In genomic region chr1:241336335-241336734, GRCh38 we compare ENCODE assay signal across 17 cellular contexts. TPM values are rescaled to one million over a fixed set of nuclear protein-coding genes. Genes with fewer than 3 reads are reported as not detected.
DNase-seq lines count a peak whose midpoint lies in the region; ATAC-seq, FAIRE-seq and TF ChIP-seq lines count a peak whose summit lies in the region.
"Had no signal": no experiment of that assay in that cellular context is flagged by ENCODE, and none has a peak within 500 bp of the region (broad histone marks: within the 10 kb centered on the region; RNA-seq: fewer than 3 reads in every experiment).

No MANE protein-coding gene starts in this region.

- H3K4me3 ChIP-seq in NB4 (ENCODE audit: low read depth, low read length) (no peak overlapping the region), fibroblast of lung (replicated peaks in 1 of 4; ENCODE audit: control extremely low read depth in 1 of 4, insufficient read depth in 1 of 4, low read depth in 3 of 4, low read length in 4 of 4) (no peak overlapping the region)
- H3K4me3 ChIP-seq: Peyer's patch, skin epidermis had no signal

- ATAC-seq in HG03432 (IDR thresholded peaks at IDR 0.05; ENCODE audit: unreplicated experiment), result no peak
- ATAC-seq: activated CD4-positive, CD25-positive, alpha-beta regulatory T cell treated with anti-CD3 and anti-CD28 coated beads, Interleukin-2, amount 50 U/mL, for 24 hours; T-helper 17 cell had no signal

- no peak for FAIRE-seq in urothelium cell line (lab: Jason Lieb, UNC)
- FAIRE-seq: A204.1 had no signal

- no peak overlapping the region for H3K27ac ChIP-seq in fibroblast of lung (ENCODE audit: insufficient read depth, low read length)
- H3K27ac ChIP-seq: epithelial cell of prostate, Peyer's patch, skin epidermis had no signal

- no peaks in the 10 kb centered on the region for H3K27me3 ChIP-seq in fibroblast of lung (ENCODE audit: control insufficient read depth, insufficient read depth, low read length)
- H3K27me3 ChIP-seq: Peyer's patch had no signal

- DNase-seq in SIG-M5 treated with dmso at 0.1 percent for 504 hours (lab: John Stamatoyannopoulos, UW; ENCODE audit: unreplicated experiment) (peak; percentile 54), SIG-M5 (lab: John Stamatoyannopoulos, UW) (no peak), NB4 (ENCODE audit: low read depth) (peak; percentile 47), fibroblast of lung (ENCODE audit: low read depth in 2 of 2) (peak; percentile 3 to 39), urothelium cell line (ENCODE audit: low spot score) (peak; percentile 36), inferior parietal cortex (ENCODE audit: extremely low spot score) (no peak), NCI-H1436 (lab: John Stamatoyannopoulos, UW) (no peak)
- DNase-seq: activated CD8-positive, alpha-beta memory T cell treated with anti-CD3 and anti-CD28 coated beads, Interleukin-2, amount 50 U/mL, for 4 hours; mammary epithelial cell; NCI-H1417 treated with DMSO at 0.1 percent for 48 hours; Peyer's patch; T-helper 17 cell had no signal

- H3K4me2 ChIP-seq in fibroblast of lung (ENCODE audit: extremely low read depth, insufficient read depth, low read length), result no peak overlapping the region

- H4K20me1 ChIP-seq in fibroblast of lung (ENCODE audit: control insufficient read depth, extremely low read depth, insufficient read depth, low read length), result no peaks in the 10 kb centered on the region

- no peak overlapping the region for H2AFZ ChIP-seq in fibroblast of lung (ENCODE audit: low read length)

- no peak overlapping the region for H3K9ac ChIP-seq in fibroblast of lung (ENCODE audit: insufficient read depth, low read length)

- no peaks in the 10 kb centered on the region for H3K4me1 ChIP-seq in fibroblast of lung (ENCODE audit: control insufficient read depth, extremely low read depth, insufficient read depth, low read length)
- H3K4me1 ChIP-seq: Peyer's patch had no signal

- TF ChIP-seq CTCF in NB4 (IDR thresholded peaks at IDR 0.05; ENCODE audit: low read depth, low read length), result no peak
- TF ChIP-seq CTCF in fibroblast of lung (conservative IDR thresholded peaks at IDR 0.05 in 1 of 2, IDR thresholded peaks at IDR 0.05 in 1 of 2; ENCODE audit: low read depth in 1 of 2, low read length in 2 of 2), result no peak

- TF ChIP-seq POLR2A in NB4 (IDR thresholded peaks at IDR 0.05; ENCODE audit: extremely low read depth, insufficient read length), result no peak

- no peaks in the 10 kb centered on the region for H3K79me2 ChIP-seq in fibroblast of lung (ENCODE audit: control insufficient read depth, insufficient read depth, low read length)

- no peaks in the 10 kb centered on the region for H3K9me3 ChIP-seq in fibroblast of lung (ENCODE audit: control insufficient read depth, insufficient read depth, low read depth, low read length)
- H3K9me3 ChIP-seq: Peyer's patch had no signal

- no peaks in the 10 kb centered on the region for H3K36me3 ChIP-seq in fibroblast of lung (ENCODE audit: control insufficient read depth, insufficient read depth, low read length)
- H3K36me3 ChIP-seq: Peyer's patch had no signal

RNA-seq across cellular contexts. Expression of gene RGS7, which starts 20.7 kb away (rescaled TPM):
- 0.51 and 3.6 TPM in 2 replicates for total RNA-seq in fibroblast of lung
- 4.2 and 6.7 TPM in 2 replicates for polyA plus RNA-seq in fibroblast of lung
- polyA plus RNA-seq in fibroblast of lung (2012), result 2.2 and 3.7 TPM in 2 replicates
- 1.0 TPM in 1 of 2 replicates, not detected in the other for polyA minus RNA-seq in fibroblast of lung (ENCODE audit: low replicate concordance)
- total RNA-seq: mammary epithelial cell, T-helper 17 cell had no signal
- polyA plus RNA-seq: mammary epithelial cell had no signal

Comparison
In these comparisons a context has a peak if more than half of its experiments do, and no peak if none do; other contexts are left out.
1. DNase-seq: peak in SIG-M5 treated with dmso at 0.1 percent for 504 hours (single experiment), NB4 (single experiment), fibroblast of lung (2 of 2) and urothelium cell line (single experiment); none in SIG-M5 (single experiment), inferior parietal cortex (single experiment) and NCI-H1436 (single experiment).